ENCODE assay signal across 15 cellular contexts in the genomic region with DNA sequence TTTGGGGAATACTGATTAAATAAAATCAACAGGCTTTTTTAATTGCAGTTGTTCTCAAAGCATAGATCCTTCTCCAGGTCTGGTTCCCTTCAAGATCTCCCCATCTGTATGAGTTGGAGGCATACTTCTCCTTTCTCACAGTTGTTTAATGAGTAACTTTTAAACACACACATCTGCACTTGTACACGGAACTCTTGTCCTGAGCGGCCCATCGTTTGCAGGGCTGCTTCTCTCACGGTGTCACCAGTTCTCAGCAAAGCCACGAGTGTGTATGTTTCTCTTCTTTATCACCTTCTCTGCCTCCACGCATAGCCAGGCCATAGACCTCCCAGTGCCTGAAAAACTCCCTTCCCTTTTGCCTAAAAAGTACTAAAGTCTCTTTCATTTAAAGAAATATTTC.
A peak's percentile ranks its signal among the peaks of the same experiment; 100 is the strongest.
DNase-seq lines count a peak whose midpoint lies in the region; ATAC-seq and TF ChIP-seq lines count a peak whose summit lies in the region.
"Had no signal": no experiment of that assay in that cellular context is flagged by ENCODE, and none has a peak within 500 bp of the region (broad histone marks: within the 10 kb centered on the region; RNA-seq: fewer than 3 reads in every experiment).

No MANE protein-coding gene starts in this region.

- H3K27ac Mint-ChIP-seq in T-helper 2 cell treated with Interferon-gamma antibody and Interleukin-4, amounts not matched to agents 5 μg/mL and 100 μg/mL, for 36 hours, result no peak overlapping the region

- no peak for TF ChIP-seq POLR2A in GM18505 (IDR thresholded peaks at IDR 0.05; ENCODE audit: borderline replicate concordance, extremely low read depth, insufficient read depth, insufficient read length)

- H3K36me3 Mint-ChIP-seq in T-helper 2 cell treated with Interferon-gamma antibody and Interleukin-4, amounts not matched to agents 5 μg/mL and 100 μg/mL, for 36 hours (ENCODE audit: low read depth), result no peaks in the 10 kb centered on the region

- TF ChIP-seq CTCF in left lung (IDR thresholded peaks at IDR 0.05), result no peak

- ATAC-seq in GM18505 (IDR thresholded peaks at IDR 0.05; ENCODE audit: unreplicated experiment) (peak; percentile 90), GM21619 (IDR thresholded peaks at IDR 0.05; ENCODE audit: unreplicated experiment) (peak; percentile 88), HG03196 (IDR thresholded peaks at IDR 0.05; ENCODE audit: unreplicated experiment) (peak; percentile 73), left lung (peak; percentile 64)

- no peak overlapping the region for H3K4me3 ChIP-seq in left lung
- H3K4me3 ChIP-seq: HAP-1, prostate gland had no signal

- no peaks in the 10 kb centered on the region for H3K4me1 Mint-ChIP-seq in T-helper 2 cell treated with Interferon-gamma antibody and Interleukin-4, amounts not matched to agents 5 μg/mL and 100 μg/mL, for 36 hours (ENCODE audit: low read depth)

- H3K4me1 ChIP-seq in left lung, result no peaks in the 10 kb centered on the region
- H3K4me1 ChIP-seq: HAP-1, prostate gland had no signal

- no peaks in the 10 kb centered on the region for H3K9me3 Mint-ChIP-seq in T-helper 2 cell treated with Interferon-gamma antibody and Interleukin-4, amounts not matched to agents 5 μg/mL and 100 μg/mL, for 36 hours

- no peak overlapping the region for H3K27ac ChIP-seq in left lung
- H3K27ac ChIP-seq: prostate gland had no signal

- H3K36me3 ChIP-seq in left lung, result no peaks in the 10 kb centered on the region
- H3K36me3 ChIP-seq: HAP-1, prostate gland had no signal

- H3K27me3 ChIP-seq in left lung, result no peaks in the 10 kb centered on the region

- DNase-seq in left lung (no peak), NCI-H748 (lab: John Stamatoyannopoulos, UW; ENCODE audit: unreplicated experiment) (no peak), NCI-H774 (lab: John Stamatoyannopoulos, UW) (no peak), retina (no peak)
- DNase-seq in T-helper 2 cell treated with Interferon-gamma antibody and Interleukin-4, amounts not matched to agents 5 μg/mL and 100 μg/mL, for 36 hours (ENCODE audit: low spot score), result no peak
- DNase-seq: activated CD4-positive, CD25-positive, alpha-beta regulatory T cell treated with anti-CD3 and anti-CD28 coated beads, Interleukin-2, amount 50 U/mL, for 72 hours; activated gamma-delta T cell treated with Interleukin-2 at 50 U/mL for 16 hours; Kasumi-1; NCI-H446; trophoblast cell had no signal

- H3K27me3 Mint-ChIP-seq in T-helper 2 cell treated with Interferon-gamma antibody and Interleukin-4, amounts not matched to agents 5 μg/mL and 100 μg/mL, for 36 hours (ENCODE audit: low read depth), result peaks cover 20% of the 10 kb centered on the region

- H3K4me3 Mint-ChIP-seq in T-helper 2 cell treated with Interferon-gamma antibody and Interleukin-4, amounts not matched to agents 5 μg/mL and 100 μg/mL, for 36 hours, result no peak overlapping the region

- no peaks in the 10 kb centered on the region for H3K9me3 ChIP-seq in left lung
- H3K9me3 ChIP-seq: HAP-1, prostate gland had no signal

- intact Hi-C loops in left lung (cut with DNase I), result no loop called here
